ENCODE assay signal across 1 cellular context in the genomic region with DNA sequence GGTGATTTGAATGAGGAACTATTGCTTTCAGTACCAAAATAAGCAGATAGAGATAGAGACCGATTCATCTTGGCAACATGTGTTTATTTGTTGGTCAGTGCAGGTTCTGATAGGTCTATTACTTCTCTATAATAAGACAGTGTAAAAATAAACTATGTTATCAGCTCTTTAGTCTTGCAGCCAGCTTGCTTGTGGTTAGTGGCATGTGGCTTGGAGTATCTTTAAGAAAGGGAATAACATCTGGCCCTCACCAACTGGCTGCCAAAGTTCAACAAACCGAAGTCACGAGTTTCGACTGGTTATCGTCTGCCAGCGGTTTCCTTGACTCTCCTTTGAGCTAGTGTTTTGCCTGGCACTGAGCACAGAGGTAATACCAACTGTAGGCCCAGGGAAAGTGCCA.
TF ChIP-seq lines count a peak whose summit lies in the region.

No MANE protein-coding gene starts in this region.

TF ChIP-seq in GM12878, 131 proteins besides CTCF, POLR2A, EP300 and RAD21 (continued from another document):
- TF ChIP-seq HDGF (IDR thresholded peaks at IDR 0.05) (no peak), ZNF207 (IDR thresholded peaks at IDR 0.05; ENCODE audit: borderline replicate concordance) (no peak), ZBTB11 (CRISPR knock-in tag; IDR thresholded peaks at IDR 0.05) (no peak), BCLAF1 (IDR thresholded peaks at IDR 0.05) (no peak), GATAD2B (conservative IDR thresholded peaks at IDR 0.05; ENCODE audit: low read depth) (no peak), RBBP5 (conservative IDR thresholded peaks at IDR 0.05) (no peak), YY1 (IDR thresholded peaks at IDR 0.05; ENCODE audit: low read depth, low read length) (no peak), BHLHE40 (IDR thresholded peaks at IDR 0.05; ENCODE audit: borderline replicate concordance in 1 of 2, low read depth in 2 of 2, low read length in 1 of 2) (peak; percentile 86 to 87), NKRF (conservative IDR thresholded peaks at IDR 0.05) (no peak), HDAC2 (IDR thresholded peaks at IDR 0.05) (no peak), TCF12 (IDR thresholded peaks at IDR 0.05; ENCODE audit: low read depth, low read length) (0 out of 2 replicates have a peak, but pooled peaks have one; percentile 26), EZH2 (IDR thresholded peaks at IDR 0.05; ENCODE audit: borderline replicate concordance, control insufficient read depth, low read depth, low read length) (no peak), CREB1 (IDR thresholded peaks at IDR 0.05; ENCODE audit: low read depth) (no peak), FOXK2 (IDR thresholded peaks at IDR 0.05) (no peak), SIX5 (IDR thresholded peaks at IDR 0.05; ENCODE audit: low read depth, low read length, severe bottlenecking) (no peak), LARP7 (IDR thresholded peaks at IDR 0.05) (no peak), MTA2 (IDR thresholded peaks at IDR 0.05; ENCODE audit: low read depth) (peak; percentile 56; the same call in 1 of the 2 replicates), MYC (IDR thresholded peaks at IDR 0.05; ENCODE audit: insufficient read depth, insufficient read length, insufficient replicate concordance, low read length, severe bottlenecking) (no peak), PAX8 (IDR thresholded peaks at IDR 0.05) (no peak), SRF (IDR thresholded peaks at IDR 0.05; ENCODE audit: low read depth in 2 of 2, low read length in 2 of 2) (no peak), POLR2AphosphoS5 (IDR thresholded peaks at IDR 0.05; ENCODE audit: low read length) (no peak), USF2 (IDR thresholded peaks at IDR 0.05; ENCODE audit: borderline replicate concordance, low read depth, low read length) (no peak), YBX1 (IDR thresholded peaks at IDR 0.05) (no peak), TARDBP (IDR thresholded peaks at IDR 0.05; ENCODE audit: borderline replicate concordance) (no peak), SIN3A (IDR thresholded peaks at IDR 0.05; ENCODE audit: low read depth, low read length) (no peak), ZSCAN29 (IDR thresholded peaks at IDR 0.05) (no peak), RAD51 (IDR thresholded peaks at IDR 0.05) (peak; percentile 29; the same call in 1 of the 2 replicates)
- TF ChIP-seq, protein P1, sequence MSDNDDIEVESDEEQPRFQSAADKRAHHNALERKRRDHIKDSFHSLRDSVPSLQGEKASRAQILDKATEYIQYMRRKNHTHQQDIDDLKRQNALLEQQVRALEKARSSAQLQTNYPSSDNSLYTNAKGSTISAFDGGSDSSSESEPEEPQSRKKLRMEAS (IDR thresholded peaks at IDR 0.05; ENCODE audit: low read depth, low read length): no peak
